8 cellular contexts compared by ENCODE assay signal in genomic region chr19:2461751-2462634, GRCh38. TPM values are rescaled to one million over a fixed set of nuclear protein-coding genes. Genes with fewer than 3 reads are reported as not detected.
DNase-seq lines count a peak whose midpoint lies in the region; ATAC-seq and TF ChIP-seq lines count a peak whose summit lies in the region.

No MANE protein-coding gene starts in this region.

- no peak overlapping the region; the same call in 1 of the 2 replicates for H3K9ac ChIP-seq in KMS-11
- H3K9ac ChIP-seq in endodermal cell (ENCODE audit: extremely low read depth, low read length, poor library complexity, severe bottlenecking) = peak overlapping the region; percentile 84

- peak; percentile 57 for DNase-seq in DMS53 (lab: John Stamatoyannopoulos, UW)
- no peak for DNase-seq in DMS53 treated with DMSO at 0.1 percent for 48 hours (lab: John Stamatoyannopoulos, UW; ENCODE audit: unreplicated experiment)
- peak; percentile 48 to 57 for DNase-seq in activated CD4-positive, alpha-beta T cell treated with anti-CD3 and anti-CD28 coated beads, Interleukin-2, amount 50 U/mL, for 4 hours
- DNase-seq in endodermal cell = peak; percentile 81
- peak; percentile 59 to 76 (median 73) for DNase-seq in mucosa of descending colon
- peak; percentile 34 for DNase-seq in stomach
- DNase-seq in globus pallidus (ENCODE audit: low spot score) = no peak

- no peaks in the 10 kb centered on the region for H3K36me3 ChIP-seq in KMS-11 (ENCODE audit: insufficient read depth)
- no peaks in the 10 kb centered on the region for H3K36me3 ChIP-seq in endodermal cell (ENCODE audit: control insufficient read depth, insufficient read depth, low read length)
- H3K36me3 ChIP-seq in mucosa of descending colon (ENCODE audit: low read depth) = no peaks in the 10 kb centered on the region
- no peaks in the 10 kb centered on the region for H3K36me3 ChIP-seq in stomach

- H3K79me2 ChIP-seq in KMS-11 (ENCODE audit: insufficient read depth, low read depth) = no peaks in the 10 kb centered on the region

- TF ChIP-seq POLR2A in stomach (IDR thresholded peaks at IDR 0.05) = no peak

- no peaks in the 10 kb centered on the region for H3K9me3 ChIP-seq in endodermal cell (ENCODE audit: control insufficient read depth, low read length)
- H3K9me3 ChIP-seq in mucosa of descending colon = no peaks in the 10 kb centered on the region
- H3K9me3 ChIP-seq in stomach = no peaks in the 10 kb centered on the region

- H3K27ac ChIP-seq in KMS-11 (no peak overlapping the region), endodermal cell (ENCODE audit: low read depth, low read length) (peak overlapping the region; percentile 75), stomach (peak overlapping the region in 3 of 5 donors; percentile 41 to 72 (median 64))

- TF ChIP-seq CTCF in KMS-11 (conservative IDR thresholded peaks at IDR 0.05; ENCODE audit: low read depth, low read length) = no peak
- TF ChIP-seq CTCF in endodermal cell (conservative IDR thresholded peaks at IDR 0.05) = peak; percentile 16
- no peak for TF ChIP-seq CTCF in mucosa of descending colon (IDR thresholded peaks at IDR 0.05)
- no peak for TF ChIP-seq CTCF in stomach (IDR thresholded peaks at IDR 0.05)

- TF ChIP-seq EP300 in stomach (IDR thresholded peaks at IDR 0.05) = no peak

- H4K20me1 ChIP-seq in KMS-11 (ENCODE audit: insufficient read depth) = no peaks in the 10 kb centered on the region

- no peaks in the 10 kb centered on the region for H3K36me3 Mint-ChIP-seq in endodermal cell (ENCODE audit: low read depth)

- H3K27ac Mint-ChIP-seq in endodermal cell = peak overlapping the region; percentile 94

- 5 to 10% methylated on average over 35 to 62 of the region's 62 CpGs for whole genome bisulfite sequencing in endodermal cell (ENCODE audit: insufficient coverage in 1 of 2, insufficient read length in 1 of 2), 2 experiments
- 2 to 4% (median 3%) methylated on average over 43 to 62 of the region's 62 CpGs for WGBS in stomach, 5 donors

- ATAC-seq in mucosa of descending colon = peak; percentile 71

- peak overlapping the region; percentile 68 for H3K4me3 Mint-ChIP-seq in endodermal cell

- H3K4me3 ChIP-seq in KMS-11 (IDR thresholded peaks at IDR 0.05; ENCODE audit: insufficient read depth, low read depth, low read length) (no peak overlapping the region), endodermal cell (ENCODE audit: low read length) (peak overlapping the region; percentile 76), mucosa of descending colon (no peak overlapping the region), stomach (peak overlapping the region; percentile 59 to 88 (median 71))

- peak overlapping the region; percentile 82 for H2AFZ ChIP-seq in KMS-11 (ENCODE audit: low read depth)

- no peaks in the 10 kb centered on the region for H3K27me3 Mint-ChIP-seq in endodermal cell (ENCODE audit: insufficient read depth)

- peaks cover 2% of the 10 kb centered on the region for H3K4me1 Mint-ChIP-seq in endodermal cell

- peak overlapping the region; percentile 60; the same call in 1 of the 2 replicates for H3K4me2 ChIP-seq in KMS-11

- H3K4me1 ChIP-seq in KMS-11 (ENCODE audit: low read depth, poor library complexity, severe bottlenecking) = peaks cover 21% of the 10 kb centered on the region
- H3K4me1 ChIP-seq in endodermal cell (ENCODE audit: control insufficient read depth, insufficient read depth, low read length) = no peaks in the 10 kb centered on the region
- peaks cover 22% of the 10 kb centered on the region for H3K4me1 ChIP-seq in mucosa of descending colon (ENCODE audit: low read depth)
- peaks cover 17 to 30% (median 24%) of the 10 kb centered on the region in 4 donors for H3K4me1 ChIP-seq in stomach

- H3K9me3 Mint-ChIP-seq in endodermal cell = no peaks in the 10 kb centered on the region

- H3K27me3 ChIP-seq in KMS-11 (ENCODE audit: insufficient read depth, low read depth) (no peaks in the 10 kb centered on the region), endodermal cell (ENCODE audit: control insufficient read depth, insufficient read depth, low read length, poor library complexity, severe bottlenecking) (no peaks in the 10 kb centered on the region), stomach (no peaks in the 10 kb centered on the region)

- intact Hi-C loops in mucosa of descending colon (cut with DNase I, micrococcal nuclease) (no loop called here), stomach (cut with DNase I; ENCODE audit: low total_unique reads) (no loop called here)

RNA-seq across cellular contexts. Expression of gene LMNB2, which starts 5.2 kb away (rescaled TPM):
- total RNA-seq in endodermal cell (100 to 1,000 TPM; 146 to 191 TPM), mucosa of descending colon (10 to 100 TPM; 21.1 to 47.8 (median 22.1) TPM), stomach (10 to 100 TPM; 19.8 to 76.8 (median 29.0) TPM)
- polyA plus RNA-seq in endodermal cell (2013, experiment 1 of 2) = 119 TPM
- 116 TPM for polyA plus RNA-seq in endodermal cell (2013, experiment 2 of 2)
- 10 to 100 TPM; 12.2 to 19.7 (median 13.6) TPM for polyA plus RNA-seq in stomach

RNA-seq across cellular contexts. Expression of gene GADD45B, which starts 13.9 kb away (rescaled TPM):
- total RNA-seq in endodermal cell = 10 to 100 TPM; 16.5 to 23.6 TPM
- 9.0 TPM for polyA plus RNA-seq in endodermal cell (2013, experiment 1 of 2)
- 10.2 TPM for polyA plus RNA-seq in endodermal cell (2013, experiment 2 of 2)
- 10 to 100 TPM; 30.6 to 45.5 (median 35.9) TPM for total RNA-seq in mucosa of descending colon
- 100 to 1,000 TPM in 1 of 5 donors, 10 to 100 TPM in 4; 61.6 to 588 (median 91.0) TPM for total RNA-seq in stomach
- polyA plus RNA-seq in stomach = 10 to 100 TPM; 52.9 to 92.1 (median 53.8) TPM

RNA-seq across cellular contexts. Expression of gene TIMM13, which starts 34.6 kb away (rescaled TPM):
- total RNA-seq in endodermal cell (100 to 1,000 TPM; 149 to 175 TPM), mucosa of descending colon (100 to 1,000 TPM in 2 of 3 donors, 10 to 100 TPM in 1; 75.4 to 130 (median 104) TPM), stomach (10 to 100 TPM in 4 of 5 donors, not detected in 1; 19.2 to 54.5 (median 27.6) TPM)
- polyA plus RNA-seq in endodermal cell (2013, experiment 1 of 2) = 96.0 TPM
- polyA plus RNA-seq in endodermal cell (2013, experiment 2 of 2) = 86.4 TPM
- 100 to 1,000 TPM in 1 of 3 donors, 10 to 100 TPM in 2; 62.6 to 133 (median 97.8) TPM for polyA plus RNA-seq in stomach

Comparison
In these comparisons a context has a peak if more than half of its experiments do, and no peak if none do; other contexts are left out.
1. DNase-seq: peak in DMS53 (single experiment), activated CD4-positive, alpha-beta T cell treated with anti-CD3 and anti-CD28 coated beads, Interleukin-2, amount 50 U/mL, for 4 hours (2 of 2), endodermal cell (single experiment), mucosa of descending colon (3 of 3) and stomach (single experiment); none in DMS53 treated with DMSO at 0.1 percent for 48 hours (single experiment) and globus pallidus (single experiment).
2. H3K4me3 ChIP-seq: peak in endodermal cell (single experiment) and stomach (4 of 4); none in KMS-11 (single experiment) and mucosa of descending colon (single experiment).